In the genomic region with DNA sequence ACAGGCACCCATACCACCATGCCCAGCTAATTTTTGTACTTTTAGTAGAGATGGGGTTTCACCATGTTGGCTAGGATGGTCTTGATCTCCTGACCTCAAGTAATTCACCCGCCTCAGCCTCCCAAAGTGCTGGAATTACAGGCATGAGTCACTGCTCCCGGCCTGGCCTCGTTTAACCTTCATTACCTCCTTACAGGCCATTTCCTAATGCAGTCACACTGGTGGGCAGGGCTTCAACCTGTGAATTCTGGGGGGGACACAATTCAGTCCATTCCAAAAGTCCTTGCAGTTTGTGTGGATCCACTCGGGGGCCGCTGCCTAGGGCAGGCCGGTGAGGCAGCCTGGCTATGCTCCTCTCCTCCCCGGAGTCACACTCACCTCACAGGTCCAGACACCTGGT, we compare ENCODE assay signal across 1 cellular context.
TF ChIP-seq lines count a peak whose summit lies in the region.

No MANE protein-coding gene starts in this region.

TF ChIP-seq in H1, 55 proteins besides CTCF, POLR2A, EP300 and RAD21:
- TF ChIP-seq KDM4A (IDR thresholded peaks at IDR 0.05; ENCODE audit: low read depth, low read length, severe bottlenecking) (no peak), FOSL1 (IDR thresholded peaks at IDR 0.05; ENCODE audit: insufficient read depth, low read depth, low read length) (no peak), EGR1 (IDR thresholded peaks at IDR 0.05; ENCODE audit: borderline replicate concordance, low read depth, low read length) (no peak), SAP30 (IDR thresholded peaks at IDR 0.05; ENCODE audit: insufficient read depth, insufficient replicate concordance, low read length) (no peak), BACH1 (IDR thresholded peaks at IDR 0.05; ENCODE audit: low read length) (no peak), TCF12 (IDR thresholded peaks at IDR 0.05; ENCODE audit: low read depth, low read length) (no peak), SP1 (IDR thresholded peaks at IDR 0.05; ENCODE audit: low read depth, low read length) (no peak), SUZ12 (IDR thresholded peaks at IDR 0.05; ENCODE audit: low read length) (no peak), GTF2F1 (IDR thresholded peaks at IDR 0.05; ENCODE audit: borderline replicate concordance, low read depth, low read length) (no peak), TAF1 (IDR thresholded peaks at IDR 0.05; ENCODE audit: low read depth, low read length) (no peak), HDAC6 (IDR thresholded peaks at IDR 0.05; ENCODE audit: low read depth, low read length) (no peak), JUN (IDR thresholded peaks at IDR 0.05; ENCODE audit: low read depth, low read length) (no peak)
- TF ChIP-seq, protein P1, sequence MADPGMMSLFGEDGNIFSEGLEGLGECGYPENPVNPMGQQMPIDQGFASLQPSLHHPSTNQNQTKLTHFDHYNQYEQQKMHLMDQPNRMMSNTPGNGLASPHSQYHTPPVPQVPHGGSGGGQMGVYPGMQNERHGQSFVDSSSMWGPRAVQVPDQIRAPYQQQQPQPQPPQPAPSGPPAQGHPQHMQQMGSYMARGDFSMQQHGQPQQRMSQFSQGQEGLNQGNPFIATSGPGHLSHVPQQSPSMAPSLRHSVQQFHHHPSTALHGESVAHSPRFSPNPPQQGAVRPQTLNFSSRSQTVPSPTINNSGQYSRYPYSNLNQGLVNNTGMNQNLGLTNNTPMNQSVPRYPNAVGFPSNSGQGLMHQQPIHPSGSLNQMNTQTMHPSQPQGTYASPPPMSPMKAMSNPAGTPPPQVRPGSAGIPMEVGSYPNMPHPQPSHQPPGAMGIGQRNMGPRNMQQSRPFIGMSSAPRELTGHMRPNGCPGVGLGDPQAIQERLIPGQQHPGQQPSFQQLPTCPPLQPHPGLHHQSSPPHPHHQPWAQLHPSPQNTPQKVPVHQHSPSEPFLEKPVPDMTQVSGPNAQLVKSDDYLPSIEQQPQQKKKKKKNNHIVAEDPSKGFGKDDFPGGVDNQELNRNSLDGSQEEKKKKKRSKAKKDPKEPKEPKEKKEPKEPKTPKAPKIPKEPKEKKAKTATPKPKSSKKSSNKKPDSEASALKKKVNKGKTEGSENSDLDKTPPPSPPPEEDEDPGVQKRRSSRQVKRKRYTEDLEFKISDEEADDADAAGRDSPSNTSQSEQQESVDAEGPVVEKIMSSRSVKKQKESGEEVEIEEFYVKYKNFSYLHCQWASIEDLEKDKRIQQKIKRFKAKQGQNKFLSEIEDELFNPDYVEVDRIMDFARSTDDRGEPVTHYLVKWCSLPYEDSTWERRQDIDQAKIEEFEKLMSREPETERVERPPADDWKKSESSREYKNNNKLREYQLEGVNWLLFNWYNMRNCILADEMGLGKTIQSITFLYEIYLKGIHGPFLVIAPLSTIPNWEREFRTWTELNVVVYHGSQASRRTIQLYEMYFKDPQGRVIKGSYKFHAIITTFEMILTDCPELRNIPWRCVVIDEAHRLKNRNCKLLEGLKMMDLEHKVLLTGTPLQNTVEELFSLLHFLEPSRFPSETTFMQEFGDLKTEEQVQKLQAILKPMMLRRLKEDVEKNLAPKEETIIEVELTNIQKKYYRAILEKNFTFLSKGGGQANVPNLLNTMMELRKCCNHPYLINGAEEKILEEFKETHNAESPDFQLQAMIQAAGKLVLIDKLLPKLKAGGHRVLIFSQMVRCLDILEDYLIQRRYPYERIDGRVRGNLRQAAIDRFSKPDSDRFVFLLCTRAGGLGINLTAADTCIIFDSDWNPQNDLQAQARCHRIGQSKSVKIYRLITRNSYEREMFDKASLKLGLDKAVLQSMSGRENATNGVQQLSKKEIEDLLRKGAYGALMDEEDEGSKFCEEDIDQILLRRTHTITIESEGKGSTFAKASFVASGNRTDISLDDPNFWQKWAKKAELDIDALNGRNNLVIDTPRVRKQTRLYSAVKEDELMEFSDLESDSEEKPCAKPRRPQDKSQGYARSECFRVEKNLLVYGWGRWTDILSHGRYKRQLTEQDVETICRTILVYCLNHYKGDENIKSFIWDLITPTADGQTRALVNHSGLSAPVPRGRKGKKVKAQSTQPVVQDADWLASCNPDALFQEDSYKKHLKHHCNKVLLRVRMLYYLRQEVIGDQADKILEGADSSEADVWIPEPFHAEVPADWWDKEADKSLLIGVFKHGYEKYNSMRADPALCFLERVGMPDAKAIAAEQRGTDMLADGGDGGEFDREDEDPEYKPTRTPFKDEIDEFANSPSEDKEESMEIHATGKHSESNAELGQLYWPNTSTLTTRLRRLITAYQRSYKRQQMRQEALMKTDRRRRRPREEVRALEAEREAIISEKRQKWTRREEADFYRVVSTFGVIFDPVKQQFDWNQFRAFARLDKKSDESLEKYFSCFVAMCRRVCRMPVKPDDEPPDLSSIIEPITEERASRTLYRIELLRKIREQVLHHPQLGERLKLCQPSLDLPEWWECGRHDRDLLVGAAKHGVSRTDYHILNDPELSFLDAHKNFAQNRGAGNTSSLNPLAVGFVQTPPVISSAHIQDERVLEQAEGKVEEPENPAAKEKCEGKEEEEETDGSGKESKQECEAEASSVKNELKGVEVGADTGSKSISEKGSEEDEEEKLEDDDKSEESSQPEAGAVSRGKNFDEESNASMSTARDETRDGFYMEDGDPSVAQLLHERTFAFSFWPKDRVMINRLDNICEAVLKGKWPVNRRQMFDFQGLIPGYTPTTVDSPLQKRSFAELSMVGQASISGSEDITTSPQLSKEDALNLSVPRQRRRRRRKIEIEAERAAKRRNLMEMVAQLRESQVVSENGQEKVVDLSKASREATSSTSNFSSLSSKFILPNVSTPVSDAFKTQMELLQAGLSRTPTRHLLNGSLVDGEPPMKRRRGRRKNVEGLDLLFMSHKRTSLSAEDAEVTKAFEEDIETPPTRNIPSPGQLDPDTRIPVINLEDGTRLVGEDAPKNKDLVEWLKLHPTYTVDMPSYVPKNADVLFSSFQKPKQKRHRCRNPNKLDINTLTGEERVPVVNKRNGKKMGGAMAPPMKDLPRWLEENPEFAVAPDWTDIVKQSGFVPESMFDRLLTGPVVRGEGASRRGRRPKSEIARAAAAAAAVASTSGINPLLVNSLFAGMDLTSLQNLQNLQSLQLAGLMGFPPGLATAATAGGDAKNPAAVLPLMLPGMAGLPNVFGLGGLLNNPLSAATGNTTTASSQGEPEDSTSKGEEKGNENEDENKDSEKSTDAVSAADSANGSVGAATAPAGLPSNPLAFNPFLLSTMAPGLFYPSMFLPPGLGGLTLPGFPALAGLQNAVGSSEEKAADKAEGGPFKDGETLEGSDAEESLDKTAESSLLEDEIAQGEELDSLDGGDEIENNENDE (IDR thresholded peaks at IDR 0.05; ENCODE audit: insufficient replicate concordance, low read length), result no peak
- TF ChIP-seq, protein P2, sequence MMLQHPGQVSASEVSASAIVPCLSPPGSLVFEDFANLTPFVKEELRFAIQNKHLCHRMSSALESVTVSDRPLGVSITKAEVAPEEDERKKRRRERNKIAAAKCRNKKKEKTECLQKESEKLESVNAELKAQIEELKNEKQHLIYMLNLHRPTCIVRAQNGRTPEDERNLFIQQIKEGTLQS (IDR thresholded peaks at IDR 0.05; ENCODE audit: insufficient read depth, low read depth, low read length), result no peak
